In the genomic region with DNA sequence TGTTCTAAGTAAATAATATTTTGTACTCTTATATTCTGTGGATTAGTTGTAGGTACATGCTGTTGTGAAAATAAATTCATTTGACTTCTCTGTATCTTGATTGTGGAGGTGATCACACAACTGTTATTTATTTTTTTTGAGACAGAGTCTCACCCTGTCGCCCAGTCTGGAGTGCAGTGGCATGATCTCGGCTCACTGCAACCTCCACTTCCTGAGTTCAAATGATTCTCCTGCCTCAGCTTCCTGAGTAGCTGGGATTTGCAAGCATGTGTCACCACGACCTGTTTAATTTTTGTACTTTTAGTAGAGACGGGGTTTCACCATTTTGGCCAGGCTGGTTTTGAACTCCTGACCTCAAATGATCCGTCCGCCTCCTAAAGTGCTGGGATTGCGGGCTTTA, we compare ENCODE assay signal across 8 cellular contexts. TPM values are rescaled to one million over a fixed set of nuclear protein-coding genes. Genes with fewer than 3 reads are reported as not detected.
DNase-seq lines count a peak whose midpoint lies in the region; TF ChIP-seq lines count a peak whose summit lies in the region.
"Not testable (repeated sequence)": the region's sequence is repeated elsewhere in the genome, so short reads cannot be mapped to it uniquely, and the experiment has no call there.

No MANE protein-coding gene starts in this region.

- peaks cover 19% of the 10 kb centered on the region for H3K4me1 ChIP-seq in CD4-positive, alpha-beta memory T cell (ENCODE audit: insufficient read depth, low read length)
- not testable (repeated sequence) for H3K4me1 ChIP-seq in trophoblast cell (ENCODE audit: control insufficient read depth in 1 of 2, insufficient read depth in 2 of 2, low read length in 2 of 2)
- H3K4me1 ChIP-seq in vagina: peaks cover 90% of the 10 kb centered on the region

- peaks cover 0 to 14% (median 2%) of the 10 kb centered on the region in 8 donors for H3K9me3 Mint-ChIP-seq in CD4-positive, alpha-beta memory T cell
- not testable (repeated sequence) for H3K9me3 Mint-ChIP-seq in activated CD4-positive, alpha-beta T cell treated with anti-CD3 and anti-CD28 coated beads, Interleukin-2, amount 10 ng/mL, durations not matched to agents 24 days and 14 days; activated naive CD4-positive, alpha-beta T cell treated with anti-CD3 and anti-CD28 coated beads for 36 hours; chondrocyte (ENCODE audit: low read depth)

- not testable (repeated sequence) for H2AFZ ChIP-seq in trophoblast cell (ENCODE audit: insufficient read depth, low read length, poor library complexity)

- not testable (repeated sequence) for H3K4me2 ChIP-seq in trophoblast cell (ENCODE audit: low read length)

- peaks cover 19 to 26% (median 21%) of the 10 kb centered on the region in 4 donors for H3K4me1 Mint-ChIP-seq in CD4-positive, alpha-beta memory T cell
- peaks cover 25% of the 10 kb centered on the region for H3K4me1 Mint-ChIP-seq in activated CD4-positive, alpha-beta T cell treated with anti-CD3 and anti-CD28 coated beads, Interleukin-2, amount 10 ng/mL, durations not matched to agents 24 days and 14 days
- H3K4me1 Mint-ChIP-seq in activated naive CD4-positive, alpha-beta T cell treated with anti-CD3 and anti-CD28 coated beads for 36 hours (ENCODE audit: low read depth): peaks cover 17% of the 10 kb centered on the region
- H3K4me1 Mint-ChIP-seq in chondrocyte (ENCODE audit: low read depth): peaks cover 57% of the 10 kb centered on the region

- not testable (repeated sequence) for H3K27ac ChIP-seq in CD4-positive, alpha-beta memory T cell (ENCODE audit: low read depth, low read length); trophoblast cell (ENCODE audit: low read depth, low read length)
- H3K27ac ChIP-seq in KOPT-K1 (ENCODE audit: low read depth, low read length, poor library complexity, severe bottlenecking): peak overlapping the region; percentile 20
- H3K27ac ChIP-seq in vagina: peak overlapping the region; percentile 1

- peak overlapping the region; percentile 59 for H3K4ac ChIP-seq in trophoblast cell (ENCODE audit: low read depth, low read length)

- H4K12ac ChIP-seq in trophoblast cell (ENCODE audit: low read depth, low read length): not testable (repeated sequence)

- not testable (repeated sequence) for H2BK120ac ChIP-seq in trophoblast cell (ENCODE audit: insufficient read depth, low read length, poor library complexity)

- DNase-seq in CD4-positive, alpha-beta memory T cell: peak in 3 of 5 donors; percentile 22 to 43 (median 25)
- peak; percentile 66 for DNase-seq in activated CD4-positive, alpha-beta T cell treated with anti-CD3 and anti-CD28 coated beads, Interleukin-2, amount 10 ng/mL, durations not matched to agents 24 days and 14 days
- peak; percentile 21 for DNase-seq in activated naive CD4-positive, alpha-beta T cell treated with anti-CD3 and anti-CD28 coated beads for 36 hours
- DNase-seq in chondrocyte (ENCODE audit: low spot score); trophoblast cell; vagina (ENCODE audit: extremely low spot score in 2 of 2): not testable (repeated sequence)
- DNase-seq in iris pigment epithelial cell (ENCODE audit: low read depth): peak; percentile 31

- peak overlapping the region in 7 of 8 donors; percentile 35 to 75 (median 44) for H3K4me3 Mint-ChIP-seq in CD4-positive, alpha-beta memory T cell
- peak overlapping the region; percentile 5 for H3K4me3 Mint-ChIP-seq in activated CD4-positive, alpha-beta T cell treated with anti-CD3 and anti-CD28 coated beads, Interleukin-2, amount 10 ng/mL, durations not matched to agents 24 days and 14 days
- H3K4me3 Mint-ChIP-seq in activated naive CD4-positive, alpha-beta T cell treated with anti-CD3 and anti-CD28 coated beads for 36 hours; chondrocyte (ENCODE audit: unreplicated experiment): not testable (repeated sequence)

- H3K36me3 Mint-ChIP-seq in CD4-positive, alpha-beta memory T cell: peaks cover 2 to 30% of the 10 kb centered on the region in 2 donors
- H3K36me3 Mint-ChIP-seq in activated CD4-positive, alpha-beta T cell treated with anti-CD3 and anti-CD28 coated beads, Interleukin-2, amount 10 ng/mL, durations not matched to agents 24 days and 14 days (ENCODE audit: low read depth): peaks cover 30% of the 10 kb centered on the region
- H3K36me3 Mint-ChIP-seq in activated naive CD4-positive, alpha-beta T cell treated with anti-CD3 and anti-CD28 coated beads for 36 hours (ENCODE audit: low read depth): not testable (repeated sequence)
- peaks cover 33% of the 10 kb centered on the region for H3K36me3 Mint-ChIP-seq in chondrocyte (ENCODE audit: low read depth)

- peak overlapping the region in 1 of 7 donors; percentile 4 for H3K27ac Mint-ChIP-seq in CD4-positive, alpha-beta memory T cell
- not testable (repeated sequence) for H3K27ac Mint-ChIP-seq in activated CD4-positive, alpha-beta T cell treated with anti-CD3 and anti-CD28 coated beads, Interleukin-2, amount 10 ng/mL, durations not matched to agents 24 days and 14 days; activated naive CD4-positive, alpha-beta T cell treated with anti-CD3 and anti-CD28 coated beads for 36 hours
- H3K27ac Mint-ChIP-seq in chondrocyte (ENCODE audit: unreplicated experiment): peak overlapping the region; percentile 88

- WGBS in trophoblast cell (ENCODE audit: extremely low coverage, insufficient coverage, insufficient read length): no CpG with 5 or more reads among the region's 7 CpGs

- intact Hi-C loops in CD4-positive, alpha-beta memory T cell (cut with micrococcal nuclease); activated CD4-positive, alpha-beta T cell treated with anti-CD3 and anti-CD28 coated beads, Interleukin-2, amount 10 ng/mL, durations not matched to agents 24 days and 14 days (cut with micrococcal nuclease); activated naive CD4-positive, alpha-beta T cell treated with anti-CD3 and anti-CD28 coated beads for 36 hours (cut with micrococcal nuclease); vagina (cut with DNase I): not testable (repeated sequence)

- not testable (repeated sequence) for TF ChIP-seq CTCF in chondrocyte (IDR thresholded peaks at IDR 0.05); vagina (IDR thresholded peaks at IDR 0.05)

- not testable (repeated sequence) for H3K27me3 Mint-ChIP-seq in CD4-positive, alpha-beta memory T cell; activated CD4-positive, alpha-beta T cell treated with anti-CD3 and anti-CD28 coated beads, Interleukin-2, amount 10 ng/mL, durations not matched to agents 24 days and 14 days; chondrocyte (ENCODE audit: low read depth)
- H3K27me3 Mint-ChIP-seq in activated naive CD4-positive, alpha-beta T cell treated with anti-CD3 and anti-CD28 coated beads for 36 hours (ENCODE audit: low read depth): peaks cover 41% of the 10 kb centered on the region

- not testable (repeated sequence) for H2BK5ac ChIP-seq in trophoblast cell (ENCODE audit: low read depth, low read length, poor library complexity)

- H3K23ac ChIP-seq in trophoblast cell (ENCODE audit: low read length): not testable (repeated sequence)

- H4K8ac ChIP-seq in trophoblast cell (ENCODE audit: low read depth, low read length): not testable (repeated sequence)

- POLR2A ChIA-PET in CD4-positive, alpha-beta memory T cell (lab: Charles Lee; ENCODE audit: partially characterized antibody): not testable (repeated sequence)

- not testable (repeated sequence) for H2AK5ac ChIP-seq in trophoblast cell (ENCODE audit: low read length)

- not testable (repeated sequence) for TF ChIP-seq POLR2A in vagina (IDR thresholded peaks at IDR 0.05)

- H3K14ac ChIP-seq in trophoblast cell (ENCODE audit: low read length): not testable (repeated sequence)

- CTCF ChIA-PET in CD4-positive, alpha-beta memory T cell (lab: Charles Lee; ENCODE audit: partially characterized antibody): not testable (repeated sequence)
- CTCF ChIA-PET in activated naive CD4-positive, alpha-beta T cell treated with anti-CD3 and anti-CD28 coated beads for 36 hours (lab: Charles Lee): interaction anchor here (0.6 to 1.0 kb wide), 3 partner anchors 25 to 873 kb away, joined by 3 to 4 read pairs (median 3); no protein-coding TSS in a partner anchor

- not testable (repeated sequence) for H3K79me1 ChIP-seq in trophoblast cell (ENCODE audit: low read length)

- not testable (repeated sequence) for H4K91ac ChIP-seq in trophoblast cell (ENCODE audit: low read depth, low read length)

- H3K27me3 ChIP-seq in CD4-positive, alpha-beta memory T cell (ENCODE audit: insufficient read depth, low read length); trophoblast cell (ENCODE audit: insufficient read depth, low read length); vagina: not testable (repeated sequence)

- H3K36me3 ChIP-seq in CD4-positive, alpha-beta memory T cell (ENCODE audit: insufficient read depth, low read length); KOPT-K1 (ENCODE audit: insufficient read depth, low read length): not testable (repeated sequence)
- H3K36me3 ChIP-seq in trophoblast cell (ENCODE audit: control insufficient read depth in 1 of 2, insufficient read depth in 2 of 2, low read length in 2 of 2) (peaks cover 14 to 30% of the 10 kb centered on the region in 2 experiments), vagina (peaks cover 0 to 17% of the 10 kb centered on the region in 2 donors)

- peaks cover 37% of the 10 kb centered on the region for H3K79me2 ChIP-seq in trophoblast cell (ENCODE audit: control insufficient read depth, insufficient read depth, low read length, poor library complexity)

- not testable (repeated sequence) for H2BK12ac ChIP-seq in trophoblast cell (ENCODE audit: low read length)

- H3K9ac ChIP-seq in trophoblast cell (ENCODE audit: low read length): not testable (repeated sequence)

- H3K9me3 ChIP-seq in CD4-positive, alpha-beta memory T cell (ENCODE audit: control insufficient read depth in 1 of 2, low read length in 2 of 2); trophoblast cell (ENCODE audit: insufficient read depth, low read depth, low read length); vagina: not testable (repeated sequence)
- peaks cover 17% of the 10 kb centered on the region for H3K9me3 ChIP-seq in KOPT-K1 (ENCODE audit: insufficient read depth, low read length, poor library complexity, severe bottlenecking)

- not testable (repeated sequence) for H3K4me3 ChIP-seq in CD4-positive, alpha-beta memory T cell (ENCODE audit: low read length in 2 of 2); trophoblast cell (ENCODE audit: low read depth, low read length); vagina

- not testable (repeated sequence) for H3K18ac ChIP-seq in trophoblast cell (ENCODE audit: low read length)

RNA-seq across cellular contexts. Expression of a gene that starts 7.9 kb away (rescaled TPM):
- total RNA-seq in CD4-positive, alpha-beta memory T cell: 10 to 100 TPM; 22.7 to 26.1 TPM
- polyA plus RNA-seq in CD4-positive, alpha-beta memory T cell: 10 to 100 TPM; 10.1 to 12.2 TPM
- 58.7 and 78.6 TPM in 2 replicates for total RNA-seq in activated CD4-positive, alpha-beta T cell treated with anti-CD3 and anti-CD28 coated beads, Interleukin-2, amount 10 ng/mL, durations not matched to agents 24 days and 14 days
- total RNA-seq in activated naive CD4-positive, alpha-beta T cell treated with anti-CD3 and anti-CD28 coated beads for 36 hours: 10 to 100 TPM; 36.8 to 43.0 TPM
- total RNA-seq in chondrocyte (326 to 397 TPM (median 393 TPM) in 3 replicates), vagina (304 TPM)
- 203 and 211 TPM in 2 replicates for polyA plus RNA-seq in trophoblast cell (2013)
